1 cellular context compared by ENCODE assay signal in genomic region chr1:68291763-68292384, GRCh38.
TF ChIP-seq lines count a peak whose summit lies in the region.

No MANE protein-coding gene starts in this region.

TF ChIP-seq in K562, 482 proteins besides CTCF, POLR2A, EP300 and RAD21 (continued from another document and continues in another):
- TF ChIP-seq, protein P1, sequence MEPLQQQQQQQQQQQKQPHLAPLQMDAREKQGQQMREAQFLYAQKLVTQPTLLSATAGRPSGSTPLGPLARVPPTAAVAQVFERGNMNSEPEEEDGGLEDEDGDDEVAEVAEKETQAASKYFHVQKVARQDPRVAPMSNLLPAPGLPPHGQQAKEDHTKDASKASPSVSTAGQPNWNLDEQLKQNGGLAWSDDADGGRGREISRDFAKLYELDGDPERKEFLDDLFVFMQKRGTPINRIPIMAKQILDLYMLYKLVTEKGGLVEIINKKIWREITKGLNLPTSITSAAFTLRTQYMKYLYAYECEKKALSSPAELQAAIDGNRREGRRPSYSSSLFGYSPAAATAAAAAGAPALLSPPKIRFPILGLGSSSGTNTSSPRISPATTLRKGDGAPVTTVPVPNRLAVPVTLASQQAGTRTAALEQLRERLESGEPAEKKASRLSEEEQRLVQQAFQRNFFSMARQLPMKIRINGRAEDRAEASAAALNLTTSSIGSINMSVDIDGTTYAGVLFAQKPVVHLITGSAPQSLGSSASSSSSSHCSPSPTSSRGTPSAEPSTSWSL (CRISPR knock-in tag; IDR thresholded peaks at IDR 0.05; ENCODE audit: borderline replicate concordance) = no peak
- TF ChIP-seq ZNF766 (CRISPR knock-in tag; conservative IDR thresholded peaks at IDR 0.05) (peak; percentile 78; the same call in 1 of the 2 replicates), NFATC3 (IDR thresholded peaks at IDR 0.05) (no peak), ZNF212 (CRISPR knock-in tag; IDR thresholded peaks at IDR 0.05) (no peak), ZNF134 (CRISPR knock-in tag; conservative IDR thresholded peaks at IDR 0.05) (no peak), RBM34 (IDR thresholded peaks at IDR 0.05; ENCODE audit: borderline replicate concordance, insufficient read depth, low read length) (no peak), SNRNP70 (optimal IDR thresholded peaks at IDR 0.05; ENCODE audit: low read depth, low read length) (no peak), USF2 (CRISPR knock-in tag; IDR thresholded peaks at IDR 0.05) (peak; percentile 42; the same call in 1 of the 2 replicates), ZNF239 (CRISPR knock-in tag; IDR thresholded peaks at IDR 0.05) (no peak), MEIS2 (IDR thresholded peaks at IDR 0.05; ENCODE audit: partially characterized antibody) (peak; percentile 80), ZFP30 (CRISPR knock-in tag; IDR thresholded peaks at IDR 0.05; ENCODE audit: borderline replicate concordance) (no peak), TEAD2 (tag; IDR thresholded peaks at IDR 0.05) (no peak), KAT7 (CRISPR knock-in tag; IDR thresholded peaks at IDR 0.05; ENCODE audit: borderline replicate concordance) (no peak), PRPF4 (IDR thresholded peaks at IDR 0.05; ENCODE audit: insufficient read depth, low read depth, low read length, poor library complexity, severe bottlenecking) (no peak), CREB3L1 (IDR thresholded peaks at IDR 0.05; ENCODE audit: borderline replicate concordance, low read depth) (no peak), EWSR1 (IDR thresholded peaks at IDR 0.05; ENCODE audit: borderline replicate concordance, low read depth, partially characterized antibody) (no peak), ZNF740 (CRISPR knock-in tag; IDR thresholded peaks at IDR 0.05) (no peak), ZNF740 (tag; IDR thresholded peaks at IDR 0.05) (no peak), ZBTB43 (CRISPR knock-in tag; IDR thresholded peaks at IDR 0.05) (no peak), MXI1 (IDR thresholded peaks at IDR 0.05; ENCODE audit: low read depth, low read length) (no peak), NR2C2 (CRISPR knock-in tag; IDR thresholded peaks at IDR 0.05) (no peak), NR2C2 (tag; IDR thresholded peaks at IDR 0.05) (peak; percentile 52; the same call in 1 of the 2 replicates), YBX1 (IDR thresholded peaks at IDR 0.05) (no peak), E2F6 (IDR thresholded peaks at IDR 0.05; ENCODE audit: borderline replicate concordance in 1 of 2, extremely low read depth in 1 of 2, insufficient read depth in 1 of 2, insufficient read length in 1 of 2, low read depth in 1 of 2, low read length in 1 of 2, poor library complexity in 1 of 2, severe bottlenecking in 1 of 2) (no peak), ZNF12 (CRISPR knock-in tag; IDR thresholded peaks at IDR 0.05) (no peak), HEY1 (CRISPR knock-in tag; IDR thresholded peaks at IDR 0.05; ENCODE audit: borderline replicate concordance) (no peak), SREBF2 (CRISPR knock-in tag; IDR thresholded peaks at IDR 0.05) (no peak), NR1H2 (CRISPR knock-in tag; IDR thresholded peaks at IDR 0.05) (no peak), ZNF586 (CRISPR knock-in tag; conservative IDR thresholded peaks at IDR 0.05) (no peak), ZNF785 (CRISPR knock-in tag; IDR thresholded peaks at IDR 0.05) (no peak), ZNF696 (CRISPR knock-in tag; conservative IDR thresholded peaks at IDR 0.05) (no peak), ZNF780A (CRISPR knock-in tag; IDR thresholded peaks at IDR 0.05) (no peak), ZKSCAN3 (CRISPR knock-in tag; IDR thresholded peaks at IDR 0.05) (no peak), SIN3B (IDR thresholded peaks at IDR 0.05; ENCODE audit: low read depth) (no peak), ZNF79 (CRISPR knock-in tag; IDR thresholded peaks at IDR 0.05; ENCODE audit: low read depth) (no peak), SOX6 (IDR thresholded peaks at IDR 0.05) (peak; percentile 83), HOXB6 (CRISPR knock-in tag; IDR thresholded peaks at IDR 0.05; ENCODE audit: borderline replicate concordance) (no peak), JUND (IDR thresholded peaks at IDR 0.05; ENCODE audit: borderline replicate concordance, low read depth, low read length) (peak; percentile 78), JUND (tag; IDR thresholded peaks at IDR 0.05; ENCODE audit: borderline replicate concordance, low read depth, low read length) (peak; percentile 80; the same call in 1 of the 3 replicates), CC2D1A (IDR thresholded peaks at IDR 0.05) (no peak), NRF1 (conservative IDR thresholded peaks at IDR 0.05 in 1 of 2, IDR thresholded peaks at IDR 0.05 in 1 of 2) (no peak), MTA3 (IDR thresholded peaks at IDR 0.05; ENCODE audit: borderline replicate concordance) (no peak), ZNF639 (CRISPR knock-in tag; conservative IDR thresholded peaks at IDR 0.05 in 1 of 2, IDR thresholded peaks at IDR 0.05 in 1 of 2) (0 out of 4 replicates have a peak, but pooled peaks of 1 of the 2 experiments have one; percentile 24), ZNF174 (CRISPR knock-in tag; IDR thresholded peaks at IDR 0.05) (no peak), REST (CRISPR knock-in tag; IDR thresholded peaks at IDR 0.05; ENCODE audit: low read depth) (no peak)
- TF ChIP-seq, protein P2, sequence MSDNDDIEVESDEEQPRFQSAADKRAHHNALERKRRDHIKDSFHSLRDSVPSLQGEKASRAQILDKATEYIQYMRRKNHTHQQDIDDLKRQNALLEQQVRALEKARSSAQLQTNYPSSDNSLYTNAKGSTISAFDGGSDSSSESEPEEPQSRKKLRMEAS (CRISPR knock-in tag; IDR thresholded peaks at IDR 0.05) = no peak
- TF ChIP-seq, protein P3, sequence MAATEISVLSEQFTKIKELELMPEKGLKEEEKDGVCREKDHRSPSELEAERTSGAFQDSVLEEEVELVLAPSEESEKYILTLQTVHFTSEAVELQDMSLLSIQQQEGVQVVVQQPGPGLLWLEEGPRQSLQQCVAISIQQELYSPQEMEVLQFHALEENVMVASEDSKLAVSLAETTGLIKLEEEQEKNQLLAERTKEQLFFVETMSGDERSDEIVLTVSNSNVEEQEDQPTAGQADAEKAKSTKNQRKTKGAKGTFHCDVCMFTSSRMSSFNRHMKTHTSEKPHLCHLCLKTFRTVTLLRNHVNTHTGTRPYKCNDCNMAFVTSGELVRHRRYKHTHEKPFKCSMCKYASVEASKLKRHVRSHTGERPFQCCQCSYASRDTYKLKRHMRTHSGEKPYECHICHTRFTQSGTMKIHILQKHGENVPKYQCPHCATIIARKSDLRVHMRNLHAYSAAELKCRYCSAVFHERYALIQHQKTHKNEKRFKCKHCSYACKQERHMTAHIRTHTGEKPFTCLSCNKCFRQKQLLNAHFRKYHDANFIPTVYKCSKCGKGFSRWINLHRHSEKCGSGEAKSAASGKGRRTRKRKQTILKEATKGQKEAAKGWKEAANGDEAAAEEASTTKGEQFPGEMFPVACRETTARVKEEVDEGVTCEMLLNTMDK (IDR thresholded peaks at IDR 0.05; ENCODE audit: borderline replicate concordance, insufficient read depth, low read depth, low read length, poor library complexity, severe bottlenecking) = no peak
